1 cellular context compared by ENCODE assay signal in genomic region chr20:38728237-38728761, GRCh38.
TF ChIP-seq lines count a peak whose summit lies in the region.

No MANE protein-coding gene starts in this region.

TF ChIP-seq in HepG2, 621 proteins besides CTCF, POLR2A, EP300 and RAD21:
- 0 out of 2 replicates have a peak, but pooled peaks have one; percentile 17 for TF ChIP-seq PCBP1 (IDR thresholded peaks at IDR 0.05; ENCODE audit: borderline replicate concordance, low read depth, low read length)
- TF ChIP-seq NR0B2 (CRISPR knock-in tag; IDR thresholded peaks at IDR 0.05), result no peak
